17 cellular contexts compared by ENCODE assay signal in the genomic region with DNA sequence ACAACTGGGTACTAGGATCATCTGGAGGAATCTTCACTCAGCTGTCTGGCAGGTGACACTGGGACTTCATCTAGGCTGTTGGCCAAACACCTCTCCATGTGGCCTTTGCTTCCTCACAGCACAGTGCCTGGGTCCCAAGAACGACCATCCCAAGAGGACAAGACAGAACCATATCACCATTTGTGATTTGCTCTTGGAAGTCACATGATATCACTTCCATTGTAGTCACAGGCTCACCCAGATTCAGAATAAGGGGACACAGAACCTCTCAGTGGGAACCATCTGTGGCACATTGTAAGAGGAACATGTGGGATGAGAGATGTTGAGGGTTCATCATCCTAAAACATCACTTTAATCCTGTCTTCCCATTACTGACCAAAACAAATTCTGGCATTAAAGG. TPM values are rescaled to one million over a fixed set of nuclear protein-coding genes. Genes with fewer than 3 reads are reported as not detected.
DNase-seq lines count a peak whose midpoint lies in the region; ATAC-seq and TF ChIP-seq lines count a peak whose summit lies in the region.
"Had no signal": no experiment of that assay in that cellular context is flagged by ENCODE, and none has a peak within 500 bp of the region (broad histone marks: within the 10 kb centered on the region; RNA-seq: fewer than 3 reads in every experiment).

No MANE protein-coding gene starts in this region.

- CTCF ChIA-PET in activated naive CD4-positive, alpha-beta T cell treated with anti-CD3 and anti-CD28 coated beads for 36 hours (lab: Charles Lee) = no interaction called here
- CTCF ChIA-PET in activated naive CD4-positive, alpha-beta T cell treated with anti-CD3 and anti-CD28 coated beads, Interleukin-2, amount 10 ng/mL, durations not matched to agents 7 days and 5 days (lab: Charles Lee) = no interaction called here
- CTCF ChIA-PET in CD4-positive, alpha-beta memory T cell (lab: Charles Lee; ENCODE audit: partially characterized antibody) = no interaction called here

- no peaks in the 10 kb centered on the region for H3K27me3 ChIP-seq in CD4-positive, alpha-beta memory T cell (ENCODE audit: insufficient read depth, low read length)

- H3K4me1 Mint-ChIP-seq in activated naive CD4-positive, alpha-beta T cell treated with anti-CD3 and anti-CD28 coated beads for 36 hours (ENCODE audit: low read depth) = peaks cover 18% of the 10 kb centered on the region
- peaks cover 30% of the 10 kb centered on the region for H3K4me1 Mint-ChIP-seq in activated naive CD4-positive, alpha-beta T cell treated with anti-CD3 and anti-CD28 coated beads, Interleukin-2, amount 10 ng/mL, durations not matched to agents 7 days and 5 days
- H3K4me1 Mint-ChIP-seq in CD4-positive, alpha-beta memory T cell = peaks cover 14 to 34% (median 26%) of the 10 kb centered on the region in 4 donors
- peaks cover 12% of the 10 kb centered on the region for H3K4me1 Mint-ChIP-seq in activated T-helper 17 cell treated with anti-CD3 and anti-CD28 coated beads, Interleukin-2, amount 50 U/mL, for 72 hours
- H3K4me1 Mint-ChIP-seq in nephron = peaks cover 30% of the 10 kb centered on the region
- peaks cover 15% of the 10 kb centered on the region for H3K4me1 Mint-ChIP-seq in chondrocyte (ENCODE audit: low read depth)

- no peak overlapping the region for H3K4me3 Mint-ChIP-seq in activated naive CD4-positive, alpha-beta T cell treated with anti-CD3 and anti-CD28 coated beads for 36 hours
- no peak overlapping the region for H3K4me3 Mint-ChIP-seq in activated naive CD4-positive, alpha-beta T cell treated with anti-CD3 and anti-CD28 coated beads, Interleukin-2, amount 10 ng/mL, durations not matched to agents 7 days and 5 days
- H3K4me3 Mint-ChIP-seq in CD4-positive, alpha-beta memory T cell = peak overlapping the region in 3 of 8 donors; percentile 7 to 71 (median 57)
- peak overlapping the region; percentile 81 for H3K4me3 Mint-ChIP-seq in activated T-helper 17 cell treated with anti-CD3 and anti-CD28 coated beads, Interleukin-2, amount 50 U/mL, for 72 hours
- H3K4me3 Mint-ChIP-seq in nephron (peak overlapping the region; percentile 56 to 82 (median 80)), chondrocyte (ENCODE audit: unreplicated experiment) (no peak overlapping the region)

- H3K9me3 Mint-ChIP-seq in activated naive CD4-positive, alpha-beta T cell treated with anti-CD3 and anti-CD28 coated beads for 36 hours = no peaks in the 10 kb centered on the region
- H3K9me3 Mint-ChIP-seq in activated naive CD4-positive, alpha-beta T cell treated with anti-CD3 and anti-CD28 coated beads, Interleukin-2, amount 10 ng/mL, durations not matched to agents 7 days and 5 days = no peaks in the 10 kb centered on the region
- peaks cover 0 to 7% (median 0%) of the 10 kb centered on the region in 8 donors for H3K9me3 Mint-ChIP-seq in CD4-positive, alpha-beta memory T cell
- H3K9me3 Mint-ChIP-seq in activated T-helper 17 cell treated with anti-CD3 and anti-CD28 coated beads, Interleukin-2, amount 50 U/mL, for 72 hours = no peaks in the 10 kb centered on the region
- H3K9me3 Mint-ChIP-seq in nephron (no peaks in the 10 kb centered on the region), chondrocyte (ENCODE audit: low read depth) (no peaks in the 10 kb centered on the region)

- peaks cover 26% of the 10 kb centered on the region for H3K4me1 ChIP-seq in CD4-positive, alpha-beta memory T cell (ENCODE audit: insufficient read depth, low read length)

- no peak for DNase-seq in activated naive CD4-positive, alpha-beta T cell treated with anti-CD3 and anti-CD28 coated beads for 36 hours
- DNase-seq in activated naive CD4-positive, alpha-beta T cell treated with anti-CD3 and anti-CD28 coated beads, Interleukin-2, amount 10 ng/mL, durations not matched to agents 7 days and 5 days = no peak
- no peak for DNase-seq in CD4-positive, alpha-beta memory T cell
- DNase-seq in chondrocyte (ENCODE audit: low spot score) (no peak), DMS153 treated with DMSO at 0.1 percent for 48 hours (lab: John Stamatoyannopoulos, UW; ENCODE audit: unreplicated experiment) (no peak), nucleus accumbens (lab: John Stamatoyannopoulos, UW) (no peak)
- DNase-seq: KBM-7, NCI-H1048, NCI-H146, NCI-H226, NCI-H526 treated with DMSO at 0.1 percent for 48 hours, OCI-M1, RPMI8226 had no signal

- H3K36me3 Mint-ChIP-seq in activated naive CD4-positive, alpha-beta T cell treated with anti-CD3 and anti-CD28 coated beads for 36 hours (ENCODE audit: low read depth) = peaks cover 22% of the 10 kb centered on the region
- H3K36me3 Mint-ChIP-seq in activated naive CD4-positive, alpha-beta T cell treated with anti-CD3 and anti-CD28 coated beads, Interleukin-2, amount 10 ng/mL, durations not matched to agents 7 days and 5 days = peaks cover 19% of the 10 kb centered on the region
- peaks cover 6 to 30% of the 10 kb centered on the region in 2 donors for H3K36me3 Mint-ChIP-seq in CD4-positive, alpha-beta memory T cell
- H3K36me3 Mint-ChIP-seq in activated T-helper 17 cell treated with anti-CD3 and anti-CD28 coated beads, Interleukin-2, amount 50 U/mL, for 72 hours (ENCODE audit: low read depth) = peaks cover 38% of the 10 kb centered on the region
- H3K36me3 Mint-ChIP-seq in nephron (ENCODE audit: low read depth) = peaks cover 14% of the 10 kb centered on the region
- H3K36me3 Mint-ChIP-seq in chondrocyte (ENCODE audit: low read depth) = peaks cover 6% of the 10 kb centered on the region

- TF ChIP-seq CTCF in nephron (IDR thresholded peaks at IDR 0.05; ENCODE audit: unreplicated experiment in 3 of 3) = no peak
- TF ChIP-seq CTCF in chondrocyte (IDR thresholded peaks at IDR 0.05) = no peak

- H3K27ac ChIP-seq in CD4-positive, alpha-beta memory T cell (ENCODE audit: low read depth, low read length) = no peak overlapping the region
- H3K27ac ChIP-seq: HL-60 had no signal

- POLR2A ChIA-PET in CD4-positive, alpha-beta memory T cell (lab: Charles Lee; ENCODE audit: partially characterized antibody) = no interaction called here

- H3K27me3 Mint-ChIP-seq in activated naive CD4-positive, alpha-beta T cell treated with anti-CD3 and anti-CD28 coated beads for 36 hours (ENCODE audit: low read depth) = no peaks in the 10 kb centered on the region
- peaks cover 11% of the 10 kb centered on the region for H3K27me3 Mint-ChIP-seq in activated naive CD4-positive, alpha-beta T cell treated with anti-CD3 and anti-CD28 coated beads, Interleukin-2, amount 10 ng/mL, durations not matched to agents 7 days and 5 days
- no peaks in the 10 kb centered on the region for H3K27me3 Mint-ChIP-seq in CD4-positive, alpha-beta memory T cell
- H3K27me3 Mint-ChIP-seq in activated T-helper 17 cell treated with anti-CD3 and anti-CD28 coated beads, Interleukin-2, amount 50 U/mL, for 72 hours = no peaks in the 10 kb centered on the region
- H3K27me3 Mint-ChIP-seq in nephron (ENCODE audit: low read depth) (peaks cover 3% of the 10 kb centered on the region), chondrocyte (ENCODE audit: low read depth) (no peaks in the 10 kb centered on the region)

- peaks cover 7% of the 10 kb centered on the region for H3K36me3 ChIP-seq in CD4-positive, alpha-beta memory T cell (ENCODE audit: insufficient read depth, low read length)

- peak overlapping the region; percentile 1 for H3K27ac Mint-ChIP-seq in activated naive CD4-positive, alpha-beta T cell treated with anti-CD3 and anti-CD28 coated beads for 36 hours
- H3K27ac Mint-ChIP-seq in activated naive CD4-positive, alpha-beta T cell treated with anti-CD3 and anti-CD28 coated beads, Interleukin-2, amount 10 ng/mL, durations not matched to agents 7 days and 5 days = no peak overlapping the region
- peak overlapping the region in 5 of 7 donors; percentile 2 to 99 (median 10) for H3K27ac Mint-ChIP-seq in CD4-positive, alpha-beta memory T cell
- H3K27ac Mint-ChIP-seq in activated T-helper 17 cell treated with anti-CD3 and anti-CD28 coated beads, Interleukin-2, amount 50 U/mL, for 72 hours = peak overlapping the region; percentile 99
- H3K27ac Mint-ChIP-seq in nephron (peak overlapping the region in 1 of 3 experiments; percentile 96), chondrocyte (ENCODE audit: unreplicated experiment) (no peak overlapping the region)

- H3K4me3 ChIP-seq in CD4-positive, alpha-beta memory T cell (ENCODE audit: low read length in 2 of 2) = no peak overlapping the region

- intact Hi-C loops in activated naive CD4-positive, alpha-beta T cell treated with anti-CD3 and anti-CD28 coated beads for 36 hours (cut with micrococcal nuclease) = no loop called here
- intact Hi-C loops in CD4-positive, alpha-beta memory T cell (cut with micrococcal nuclease) = no loop called here

- no peak for ATAC-seq in activated T-helper 17 cell treated with anti-CD3 and anti-CD28 coated beads, Interleukin-2, amount 50 U/mL, for 72 hours (replicated peaks)

- no peaks in the 10 kb centered on the region for H3K9me3 ChIP-seq in CD4-positive, alpha-beta memory T cell (ENCODE audit: control insufficient read depth in 1 of 2, low read length in 2 of 2)

RNA-seq across cellular contexts. Expression of a gene that starts 1.9 kb away (rescaled TPM):
- total RNA-seq in activated naive CD4-positive, alpha-beta T cell treated with anti-CD3 and anti-CD28 coated beads for 36 hours = 100 to 1,000 TPM; 306 to 310 TPM
- 10 to 100 TPM; 89.8 to 91.7 TPM for total RNA-seq in CD4-positive, alpha-beta memory T cell
- polyA plus RNA-seq in CD4-positive, alpha-beta memory T cell = 100 to 1,000 TPM; 211 to 279 TPM
- 100 to 1,000 TPM; 140 to 270 TPM for total RNA-seq in activated T-helper 17 cell treated with anti-CD3 and anti-CD28 coated beads, Interleukin-2, amount 50 U/mL, for 72 hours
- 155 to 184 TPM (median 162 TPM) in 3 replicates for total RNA-seq in chondrocyte

RNA-seq across cellular contexts. Expression of a gene that starts 27.0 kb away (rescaled TPM):
- total RNA-seq in activated naive CD4-positive, alpha-beta T cell treated with anti-CD3 and anti-CD28 coated beads for 36 hours = 1 to 10 TPM; 1.1 to 1.5 TPM
- total RNA-seq in CD4-positive, alpha-beta memory T cell = 1 to 10 TPM; 1.3 to 1.6 TPM
- polyA plus RNA-seq in CD4-positive, alpha-beta memory T cell = under 1 TPM; 0.07 to 0.76 TPM
- total RNA-seq in activated T-helper 17 cell treated with anti-CD3 and anti-CD28 coated beads, Interleukin-2, amount 50 U/mL, for 72 hours = 10 to 100 TPM in 1 of 2 donors, 1 to 10 TPM in 1; 5.9 to 14.1 TPM
- total RNA-seq in chondrocyte = 1.6 to 1.8 TPM (median 1.6 TPM) in 3 replicates

RNA-seq across cellular contexts. Expression of a gene that starts 31.0 kb away (rescaled TPM):
- 1 to 10 TPM; 3.4 to 3.6 TPM for total RNA-seq in activated naive CD4-positive, alpha-beta T cell treated with anti-CD3 and anti-CD28 coated beads for 36 hours
- total RNA-seq in CD4-positive, alpha-beta memory T cell = 1 to 10 TPM; 4.8 to 5.7 TPM
- 1 to 10 TPM; 1.8 to 5.4 TPM for polyA plus RNA-seq in CD4-positive, alpha-beta memory T cell
- total RNA-seq in activated T-helper 17 cell treated with anti-CD3 and anti-CD28 coated beads, Interleukin-2, amount 50 U/mL, for 72 hours = 1 to 10 TPM in 1 of 2 donors, under 1 TPM in 1; 0.91 to 1.2 TPM
- total RNA-seq in chondrocyte = 2.7 to 5.9 TPM (median 3.6 TPM) in 3 replicates
- total RNA-seq: A673 had no signal

Comparison
In these comparisons a context has a peak if more than half of its experiments do, and no peak if none do; other contexts are left out.
1. H3K27ac Mint-ChIP-seq: peak in activated naive CD4-positive, alpha-beta T cell treated with anti-CD3 and anti-CD28 coated beads for 36 hours (single experiment), CD4-positive, alpha-beta memory T cell (5 of 7) and activated T-helper 17 cell treated with anti-CD3 and anti-CD28 coated beads, Interleukin-2, amount 50 U/mL, for 72 hours (single experiment); none in activated naive CD4-positive, alpha-beta T cell treated with anti-CD3 and anti-CD28 coated beads, Interleukin-2, amount 10 ng/mL, durations not matched to agents 7 days and 5 days (single experiment) and chondrocyte (single experiment).
2. H3K4me3 Mint-ChIP-seq: peak in activated T-helper 17 cell treated with anti-CD3 and anti-CD28 coated beads, Interleukin-2, amount 50 U/mL, for 72 hours (single experiment) and nephron (3 of 3); none in activated naive CD4-positive, alpha-beta T cell treated with anti-CD3 and anti-CD28 coated beads for 36 hours (single experiment), activated naive CD4-positive, alpha-beta T cell treated with anti-CD3 and anti-CD28 coated beads, Interleukin-2, amount 10 ng/mL, durations not matched to agents 7 days and 5 days (single experiment) and chondrocyte (single experiment).